Comparison of ENCODE assay signal across 1 cellular context in the genomic region with DNA sequence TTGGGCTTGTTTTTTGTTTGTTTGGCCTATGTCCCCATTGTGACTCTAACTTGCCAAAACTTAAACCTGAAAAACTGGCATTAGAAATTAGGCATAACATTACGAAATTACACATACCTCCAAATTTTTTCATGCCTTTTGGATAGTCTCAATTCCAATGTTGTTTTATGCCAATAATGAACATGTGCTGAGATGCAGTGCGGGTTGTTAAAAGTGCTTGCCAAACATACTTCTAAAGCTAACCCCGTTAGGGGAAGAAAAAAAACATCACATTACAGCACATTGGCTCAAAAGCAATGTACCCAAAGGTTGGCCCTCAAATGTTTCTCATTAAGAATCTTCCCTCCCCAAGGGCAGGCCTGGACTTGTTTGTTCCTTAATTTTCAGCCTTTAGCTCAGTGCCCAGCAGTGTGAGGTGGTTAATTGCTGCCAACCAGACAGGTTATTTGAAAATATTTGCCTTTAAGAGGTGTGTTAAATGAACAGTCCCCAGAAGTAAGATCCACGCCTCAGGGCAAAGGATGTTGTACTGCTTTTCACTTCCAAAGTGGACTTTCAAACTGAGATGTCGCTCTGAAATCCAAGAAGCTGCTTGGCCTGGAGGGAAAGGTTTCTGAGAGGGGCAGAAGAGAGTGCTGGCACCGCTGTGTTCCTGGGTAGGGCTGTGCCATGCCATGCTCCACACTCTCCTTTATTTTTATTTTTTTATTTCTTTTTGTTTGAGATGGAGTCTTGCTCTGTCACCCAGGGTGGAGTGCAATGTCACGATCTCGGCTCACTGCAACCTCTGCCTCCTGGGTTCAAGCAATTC.
TF ChIP-seq lines count a peak whose summit lies in the region.

No MANE protein-coding gene starts in this region.

TF ChIP-seq in HepG2, 621 proteins besides CTCF, POLR2A, EP300 and RAD21:
- TF ChIP-seq CSRNP2 (CRISPR knock-in tag; conservative IDR thresholded peaks at IDR 0.05; ENCODE audit: low read depth), result no peak
TF ChIP-seq in HepG2: peak in this region for 0.
